ENCODE assay signal across 9 cellular contexts in the genomic region with DNA sequence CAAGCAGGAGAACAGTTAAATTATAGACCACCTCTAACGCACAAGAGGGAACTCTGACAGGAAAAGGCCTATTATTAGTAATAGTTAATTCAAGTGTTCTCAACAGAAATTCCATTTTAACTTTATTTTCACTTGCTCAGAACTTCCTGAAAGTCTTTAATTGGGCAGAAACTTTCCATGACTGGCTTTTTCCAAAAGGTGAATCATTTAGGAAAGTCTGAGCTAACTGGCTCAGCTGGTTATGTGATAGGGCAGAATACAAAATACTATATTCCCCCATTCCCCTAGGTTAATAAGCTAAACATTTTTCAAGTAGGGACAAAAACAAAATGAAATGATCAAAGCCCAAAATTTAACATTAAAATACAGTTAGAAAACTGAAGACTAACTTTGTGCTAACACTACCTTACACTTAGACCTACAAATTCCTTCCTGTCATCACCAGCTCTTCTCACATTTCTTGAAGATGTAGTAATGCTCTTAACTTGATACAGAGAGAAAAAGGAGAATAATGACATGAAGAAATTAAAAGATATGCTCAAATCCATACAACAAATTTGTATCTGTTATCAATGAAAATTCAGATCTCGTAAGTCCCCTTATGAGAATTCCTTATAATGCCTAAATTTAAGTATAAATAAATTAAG. TPM values are rescaled to one million over a fixed set of nuclear protein-coding genes. Genes with fewer than 3 reads are reported as not detected.
DNase-seq lines count a peak whose midpoint lies in the region; ATAC-seq and TF ChIP-seq lines count a peak whose summit lies in the region.
"Had no signal": no experiment of that assay in that cellular context is flagged by ENCODE, and none has a peak within 500 bp of the region (broad histone marks: within the 10 kb centered on the region; RNA-seq: fewer than 3 reads in every experiment).

No MANE protein-coding gene starts in this region.

- TF ChIP-seq EP300 in SK-N-SH (IDR thresholded peaks at IDR 0.05; ENCODE audit: borderline replicate concordance in 1 of 2, low read depth in 1 of 2, low read length in 1 of 2): no peak; a peak in 1 of 4 replicates

- H3K36me3 ChIP-seq in SK-N-SH (replicated peaks in 1 of 2; ENCODE audit: control insufficient read depth in 1 of 2, insufficient read depth in 2 of 2, low read length in 1 of 2): peaks cover 0 to 14% of the 10 kb centered on the region in 2 experiments
- H3K36me3 ChIP-seq in esophagus squamous epithelium: peaks cover 0 to 24% (median 14%) of the 10 kb centered on the region in 3 donors
- no peaks in the 10 kb centered on the region for H3K36me3 ChIP-seq in osteoblast (ENCODE audit: insufficient read depth, low read length)

- no peaks in the 10 kb centered on the region for H3K9me2 ChIP-seq in SK-N-SH

- TF ChIP-seq POLR2A in esophagus squamous epithelium (IDR thresholded peaks at IDR 0.05): no peak

- TF ChIP-seq CTCF in SK-N-SH (IDR thresholded peaks at IDR 0.05) (no peak), esophagus squamous epithelium (IDR thresholded peaks at IDR 0.05) (no peak), osteoblast (IDR thresholded peaks at IDR 0.05; ENCODE audit: extremely low read depth, low read depth, low read length) (no peak)

- peak overlapping the region; percentile 56 for H3K4me2 ChIP-seq in SK-N-SH
- H3K4me2 ChIP-seq in osteoblast (ENCODE audit: insufficient read depth, low read length): peak overlapping the region; percentile 0

- peak; percentile 44 for DNase-seq in AG08395 (ENCODE audit: low spot score)
- DNase-seq in SK-N-SH: no peak
- no peak for DNase-seq in esophagus squamous epithelium (lab: John Stamatoyannopoulos, UW)
- DNase-seq in osteoblast (ENCODE audit: insufficient read length, low spot score, missing footprints): peak; percentile 72
- no peak for DNase-seq in stimulated activated CD4-positive, alpha-beta T cell treated with anti-CD3 and anti-CD28 coated beads, Interleukin-4, amount 100 ng/mL, for 4 hours
- DNase-seq in SW 1271 (lab: John Stamatoyannopoulos, UW): no peak
- no peak for DNase-seq in NCI-H187 (lab: John Stamatoyannopoulos, UW)
- DNase-seq: stimulated activated CD4-positive, alpha-beta T cell treated with anti-CD3 and anti-CD28 coated beads, Interleukin-4, amount 100 ng/mL, for 24 hours had no signal

- H3K79me2 ChIP-seq in SK-N-SH (ENCODE audit: insufficient read depth): peaks cover 29% of the 10 kb centered on the region
- H3K79me2 ChIP-seq in osteoblast (ENCODE audit: insufficient read depth, low read length): peaks cover 3% of the 10 kb centered on the region

- no peak for ATAC-seq in HG03439 (IDR thresholded peaks at IDR 0.05; ENCODE audit: unreplicated experiment)

- no peak for TF ChIP-seq RAD21 in SK-N-SH (IDR thresholded peaks at IDR 0.05; ENCODE audit: low read length)

- peaks cover 3 to 11% of the 10 kb centered on the region in 2 experiments; a peak in 3 of 4 replicates for H3K4me1 ChIP-seq in SK-N-SH (ENCODE audit: control insufficient read depth in 1 of 2, insufficient read depth in 2 of 2, low read depth in 1 of 2, low read length in 1 of 2)
- peaks cover 0 to 17% (median 13%) of the 10 kb centered on the region in 3 donors for H3K4me1 ChIP-seq in esophagus squamous epithelium
- H3K4me1 ChIP-seq in osteoblast (ENCODE audit: insufficient read depth, low read length): peaks cover 12% of the 10 kb centered on the region

- POLR2A ChIA-PET in SK-N-SH (lab: Yijun Ruan, JAX): no interaction called here

- H3K9ac ChIP-seq in SK-N-SH: peak overlapping the region; percentile 70; the same call in 1 of the 2 replicates

- H3K9me3 ChIP-seq in SK-N-SH (no peaks in the 10 kb centered on the region), esophagus squamous epithelium (no peaks in the 10 kb centered on the region), osteoblast (ENCODE audit: low read depth, low read length) (no peaks in the 10 kb centered on the region)

- H3K27me3 ChIP-seq in SK-N-SH (ENCODE audit: insufficient read depth): no peaks in the 10 kb centered on the region
- no peaks in the 10 kb centered on the region for H3K27me3 ChIP-seq in esophagus squamous epithelium
- H3K27me3 ChIP-seq in osteoblast (ENCODE audit: insufficient read depth, low read length): no peaks in the 10 kb centered on the region

- H3F3A ChIP-seq in SK-N-SH (replicated peaks; ENCODE audit: insufficient read depth): peaks cover 30% of the 10 kb centered on the region

- CTCF ChIA-PET in SK-N-SH (lab: Yijun Ruan, JAX): interaction anchor here (0.5 to 10.7 kb wide), 18 partner anchors 10 to 281 kb away, joined by 3 to 105 read pairs (median 4); no protein-coding TSS in a partner anchor

- H4K20me1 ChIP-seq in SK-N-SH (ENCODE audit: insufficient read depth) (no peaks in the 10 kb centered on the region), osteoblast (ENCODE audit: insufficient read depth, low read length) (no peaks in the 10 kb centered on the region)

- H3K4me3 ChIP-seq in SK-N-SH (ENCODE audit: low read depth in 2 of 2, low read length in 1 of 2): no peak overlapping the region
- H3K4me3 ChIP-seq in esophagus squamous epithelium: no peak overlapping the region
- H3K4me3 ChIP-seq in osteoblast (ENCODE audit: insufficient read depth, low read length): no peak overlapping the region

- H3K27ac ChIP-seq in SK-N-SH (ENCODE audit: low read depth in 2 of 2, low read length in 1 of 2) (peak overlapping the region; percentile 5 to 98; a peak in 3 of 4 replicates), esophagus squamous epithelium (peak overlapping the region; percentile 38 to 77 (median 44)), osteoblast (ENCODE audit: low read depth, low read length) (peak overlapping the region; percentile 86)

- H2AFZ ChIP-seq in SK-N-SH (ENCODE audit: low read depth) (peak overlapping the region; percentile 69; the same call in 1 of the 2 replicates), osteoblast (ENCODE audit: low read length) (peak overlapping the region; percentile 19)

- 15% methylated on average over 2 of the region's 2 CpGs for WGBS in SK-N-SH (ENCODE audit: low lambda C conversion rate)
- 27 to 32% methylated on average over 2 of the region's 2 CpGs for WGBS in esophagus squamous epithelium, 2 donors

- intact Hi-C loops in esophagus squamous epithelium (cut with DNase I): no loop called here

TF ChIP-seq in SK-N-SH, 30 proteins besides CTCF, POLR2A, EP300 and RAD21:
- TF ChIP-seq FOSL2 (IDR thresholded peaks at IDR 0.05; ENCODE audit: borderline replicate concordance, low read depth): peak; percentile 65; the same call in 1 of the 2 replicates
- TF ChIP-seq, protein P1, sequence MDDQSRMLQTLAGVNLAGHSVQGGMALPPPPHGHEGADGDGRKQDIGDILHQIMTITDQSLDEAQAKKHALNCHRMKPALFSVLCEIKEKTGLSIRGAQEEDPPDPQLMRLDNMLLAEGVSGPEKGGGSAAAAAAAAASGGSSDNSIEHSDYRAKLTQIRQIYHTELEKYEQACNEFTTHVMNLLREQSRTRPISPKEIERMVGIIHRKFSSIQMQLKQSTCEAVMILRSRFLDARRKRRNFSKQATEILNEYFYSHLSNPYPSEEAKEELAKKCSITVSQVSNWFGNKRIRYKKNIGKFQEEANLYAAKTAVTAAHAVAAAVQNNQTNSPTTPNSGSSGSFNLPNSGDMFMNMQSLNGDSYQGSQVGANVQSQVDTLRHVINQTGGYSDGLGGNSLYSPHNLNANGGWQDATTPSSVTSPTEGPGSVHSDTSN (IDR thresholded peaks at IDR 0.05): peak; percentile 41
- no peak for TF ChIP-seq USF2 (IDR thresholded peaks at IDR 0.05; ENCODE audit: borderline replicate concordance, low read depth, low read length)
- 0 out of 2 replicates have a peak, but pooled peaks have one; percentile 17 for TF ChIP-seq TEAD4 (IDR thresholded peaks at IDR 0.05; ENCODE audit: borderline replicate concordance, insufficient read depth)
- TF ChIP-seq JUND (IDR thresholded peaks at IDR 0.05): peak; percentile 63
- TF ChIP-seq POLR2AphosphoS5 (IDR thresholded peaks at IDR 0.05; ENCODE audit: low read depth, low read length): no peak
TF ChIP-seq in SK-N-SH: peak in this region for 4.

RNA-seq across cellular contexts. Expression of gene CFDP1, which starts 31.0 kb away (rescaled TPM):
- 37.9 and 46.0 TPM in 2 replicates for polyA plus RNA-seq in SK-N-SH (2012; rRNA removed)
- polyA plus RNA-seq in SK-N-SH (2012; cell fraction: cytosol; rRNA removed): 60.6 and 90.4 TPM in 2 replicates
- 18.4 and 20.5 TPM in 2 replicates for polyA plus RNA-seq in SK-N-SH (2012; cell fraction: nucleus; rRNA removed)
- 10 to 100 TPM; 32.8 to 55.8 (median 45.7) TPM for total RNA-seq in esophagus squamous epithelium
- 37.7 and 41.3 TPM in 2 replicates for total RNA-seq in osteoblast

Comparison
In these comparisons a context has a peak if more than half of its experiments do, and no peak if none do; other contexts are left out.
1. DNase-seq: peak in AG08395 (single experiment) and osteoblast (single experiment); none in SK-N-SH (single experiment), esophagus squamous epithelium (single experiment), stimulated activated CD4-positive, alpha-beta T cell treated with anti-CD3 and anti-CD28 coated beads, Interleukin-4, amount 100 ng/mL, for 4 hours (0 of 2), SW 1271 (0 of 2) and NCI-H187 (0 of 2).
2. Peak in every context shown above with its lines, with median percentiles within 50 percentile points of each other: H3K27ac ChIP-seq.